Comparison of ENCODE assay signal across 14 cellular contexts in genomic region chr6:140320081-140320798, GRCh38.
DNase-seq lines count a peak whose midpoint lies in the region; ATAC-seq and TF ChIP-seq lines count a peak whose summit lies in the region.
"Had no signal": no experiment of that assay in that cellular context is flagged by ENCODE, and none has a peak within 500 bp of the region (broad histone marks: within the 10 kb centered on the region; RNA-seq: fewer than 3 reads in every experiment).

No MANE protein-coding gene starts in this region.

- ATAC-seq in GM18909 (IDR thresholded peaks at IDR 0.05; ENCODE audit: poor library complexity, unreplicated experiment) (peak; percentile 35), psoas muscle (no peak), HG02571 (IDR thresholded peaks at IDR 0.05; ENCODE audit: unreplicated experiment) (no peak)
- ATAC-seq: activated CD4-positive, CD25-positive, alpha-beta regulatory T cell treated with anti-CD3 and anti-CD28 coated beads, Interleukin-2, amount 50 U/mL, for 24 hours had no signal

- in situ Hi-C loops in G401 (cut with HindIII; ENCODE audit: low sequenced_read_pairs), result no loop called here

- H3K27ac ChIP-seq in psoas muscle, result peak overlapping the region; percentile 47
- H3K27ac ChIP-seq: colonic mucosa had no signal

- DNase-seq in NCI-H69 (lab: John Stamatoyannopoulos, UW) (peak; percentile 11), globus pallidus (ENCODE audit: low spot score) (peak; percentile 3), psoas muscle (no peak), NCI-H146 treated with DMSO at 0.1 percent for 48 hours (lab: John Stamatoyannopoulos, UW; ENCODE audit: unreplicated experiment) (no peak), G401 (ENCODE audit: low spot score) (no peak)
- DNase-seq in stimulated activated CD4-positive, alpha-beta T cell treated with anti-CD3 and anti-CD28 coated beads, Interleukin-2, amount 100 ng/mL, for 24 hours, result no peak
- DNase-seq: activated effector memory CD4-positive, alpha-beta T cell treated with Interleukin-2 at 50 U/mL for 16 hours; colonic mucosa; NCI-H1048; uterus had no signal

- WGBS in psoas muscle, 3 donors, result 30 to 38% (median 37%) methylated on average over 3 of the region's 3 CpGs

- H3K9me3 ChIP-seq in psoas muscle, result peaks cover 8% of the 10 kb centered on the region
- H3K9me3 ChIP-seq: colonic mucosa, uterus had no signal

- no peaks in the 10 kb centered on the region for H3K36me3 ChIP-seq in psoas muscle (ENCODE audit: insufficient read depth in 1 of 2, low read depth in 1 of 2)
- H3K36me3 ChIP-seq: colonic mucosa, uterus had no signal

- H3K4me3 ChIP-seq in psoas muscle, result no peak overlapping the region
- H3K4me3 ChIP-seq: colonic mucosa, hepatocyte had no signal

- no peaks in the 10 kb centered on the region for H3K27me3 ChIP-seq in psoas muscle (ENCODE audit: insufficient read depth in 3 of 3, low read length in 2 of 3)
- H3K27me3 ChIP-seq: colonic mucosa, hepatocyte, uterus had no signal

- peaks cover 30% of the 10 kb centered on the region for H3K4me1 ChIP-seq in psoas muscle
- H3K4me1 ChIP-seq: colonic mucosa, uterus had no signal

- intact Hi-C loops in psoas muscle (cut with DNase I), result no loop called here

- TF ChIP-seq CTCF in psoas muscle (IDR thresholded peaks at IDR 0.05), result no peak

Comparison
In these comparisons a context has a peak if more than half of its experiments do, and no peak if none do; other contexts are left out.
1. DNase-seq: peak in NCI-H69 (single experiment) and globus pallidus (single experiment); none in psoas muscle (0 of 2), NCI-H146 treated with DMSO at 0.1 percent for 48 hours (single experiment), G401 (single experiment) and stimulated activated CD4-positive, alpha-beta T cell treated with anti-CD3 and anti-CD28 coated beads, Interleukin-2, amount 100 ng/mL, for 24 hours (0 of 2).